ENCODE assay signal across 22 cellular contexts in genomic region chr6:100177956-100178355, GRCh38.
A peak's percentile ranks its signal among the peaks of the same experiment; 100 is the strongest.
DNase-seq lines count a peak whose midpoint lies in the region; ATAC-seq and TF ChIP-seq lines count a peak whose summit lies in the region.
"Had no signal": no experiment of that assay in that cellular context is flagged by ENCODE, and none has a peak within 500 bp of the region (broad histone marks: within the 10 kb centered on the region; RNA-seq: fewer than 3 reads in every experiment).

No MANE protein-coding gene starts in this region.

- H3K27me3 ChIP-seq in PC-3 (ENCODE audit: low read length) (no peaks in the 10 kb centered on the region), aorta (ENCODE audit: control insufficient read depth in 1 of 2, insufficient read depth in 2 of 2, low read length in 1 of 2) (no peaks in the 10 kb centered on the region), PC-9 (ENCODE audit: insufficient read depth, low read depth) (no peaks in the 10 kb centered on the region), spleen (replicated peaks in 1 of 7) (no peaks in the 10 kb centered on the region)
- H3K27me3 ChIP-seq: ovary had no signal

- POLR2A ChIA-PET in PC-3 (lab: Charles Lee; ENCODE audit: unreplicated experiment), result no interaction called here
- POLR2A ChIA-PET in PC-9 (lab: Charles Lee; ENCODE audit: unreplicated experiment), result no interaction called here

- no peak overlapping the region for H3K9ac ChIP-seq in PC-3 (ENCODE audit: low read length)

- no peaks in the 10 kb centered on the region for H3K9me3 Mint-ChIP-seq in osteocyte (ENCODE audit: unreplicated experiment)
- H3K9me3 Mint-ChIP-seq: activated naive CD8-positive, alpha-beta T cell treated with anti-CD3 and anti-CD28 coated beads for 36 hours; natural killer cell treated with Interleukin-12 subunit alpha and Interleukin-12 subunit beta and Interleukin-15 and Interleukin-18, amount 100 ng/mL, for 72 hours; stimulated activated effector memory CD8-positive, alpha-beta T cell treated with anti-CD3 and anti-CD28 coated beads, Interleukin-12 subunit alpha, Interleukin-12 subunit beta, amount 100 ng/mL, for 72 hours had no signal

- H3K27ac Mint-ChIP-seq in osteocyte (ENCODE audit: unreplicated experiment), result peak overlapping the region; percentile 91
- H3K27ac Mint-ChIP-seq: activated CD8-positive, alpha-beta T cell treated with anti-CD3 and anti-CD28 coated beads, Interleukin-2, amount 10 ng/mL, durations not matched to agents 7 days and 5 days; activated naive CD8-positive, alpha-beta T cell treated with anti-CD3 and anti-CD28 coated beads for 36 hours; natural killer cell treated with Interleukin-12 subunit alpha and Interleukin-12 subunit beta and Interleukin-15 and Interleukin-18, amount 100 ng/mL, for 72 hours; stimulated activated effector memory CD8-positive, alpha-beta T cell treated with anti-CD3 and anti-CD28 coated beads, Interleukin-12 subunit alpha, Interleukin-12 subunit beta, amount 100 ng/mL, for 72 hours had no signal

- no peaks in the 10 kb centered on the region for H3F3A ChIP-seq in PC-3 (ENCODE audit: low read length, unreplicated experiment)
- H3F3A ChIP-seq in PC-9 (ENCODE audit: insufficient read depth, low read depth), result peaks cover 11% of the 10 kb centered on the region; the same call in 1 of the 2 replicates

- no peak for TF ChIP-seq POLR2A in spleen (IDR thresholded peaks at IDR 0.05)

- H3K9me2 ChIP-seq in PC-3 (replicated peaks; ENCODE audit: low read length) (no peaks in the 10 kb centered on the region), PC-9 (ENCODE audit: insufficient read depth) (no peaks in the 10 kb centered on the region)

- H3K27me3 Mint-ChIP-seq in osteocyte (ENCODE audit: unreplicated experiment), result no peaks in the 10 kb centered on the region

- peak; percentile 23 for DNase-seq in GM03348 (ENCODE audit: low spot score)
- no peak for DNase-seq in PC-3
- DNase-seq in fibroblast of pulmonary artery (ENCODE audit: low read depth), result peak; percentile 23
- no peak for DNase-seq in osteocyte (ENCODE audit: extremely low spot score, unreplicated experiment)
- no peak for DNase-seq in aorta
- DNase-seq in PC-9, result no peak
- no peak for DNase-seq in spleen
- DNase-seq in NCI-H2029 treated with DMSO at 0.1 percent for 48 hours (lab: John Stamatoyannopoulos, UW), result no peak
- DNase-seq: activated CD4-positive, alpha-beta T cell treated with anti-CD3 and anti-CD28 coated beads for 1 hour; activated CD8-positive, alpha-beta T cell treated with anti-CD3 and anti-CD28 coated beads, Interleukin-2, amount 10 ng/mL, durations not matched to agents 7 days and 5 days; activated naive CD8-positive, alpha-beta T cell treated with anti-CD3 and anti-CD28 coated beads for 36 hours; DMS79; Karpas-422; NCI-H1694 treated with DMSO at 0.1 percent for 48 hours; NCI-H2171; NCI-H510A treated with DMSO at 0.1 percent for 48 hours; ovary; retina; stimulated activated CD4-positive, alpha-beta T cell treated with anti-CD3 and anti-CD28 coated beads, Interleukin-4, amount 100 ng/mL, for 24 hours had no signal

- ATAC-seq in PC-3 (no peak), aorta (ENCODE audit: low FRiP score) (no peak)
- ATAC-seq: activated CD8-positive, alpha-beta T cell treated with anti-CD3 and anti-CD28 coated beads, Interleukin-2, amount 10 ng/mL, durations not matched to agents 7 days and 5 days; natural killer cell treated with Interleukin-12 subunit alpha and Interleukin-12 subunit beta and Interleukin-15 and Interleukin-18, amount 100 ng/mL, for 72 hours; stimulated activated effector memory CD8-positive, alpha-beta T cell treated with anti-CD3 and anti-CD28 coated beads, Interleukin-12 subunit alpha, Interleukin-12 subunit beta, amount 100 ng/mL, for 72 hours had no signal

- TF ChIP-seq CTCF in PC-3 (conservative IDR thresholded peaks at IDR 0.05; ENCODE audit: low read depth, low read length) (no peak), fibroblast of pulmonary artery (IDR thresholded peaks at IDR 0.05; ENCODE audit: low read length, missing control alignments) (no peak), osteocyte (IDR thresholded peaks at IDR 0.05) (no peak), PC-9 (conservative IDR thresholded peaks at IDR 0.05) (no peak), spleen (IDR thresholded peaks at IDR 0.05 in 8 of 11, conservative IDR thresholded peaks at IDR 0.05 in 3 of 11) (no peak)

- H3K36me3 ChIP-seq in PC-3 (ENCODE audit: low read depth, low read length) (no peaks in the 10 kb centered on the region), aorta (ENCODE audit: control insufficient read depth in 1 of 2, insufficient read depth in 2 of 2, low read length in 1 of 2) (no peaks in the 10 kb centered on the region), PC-9 (ENCODE audit: low read depth) (no peaks in the 10 kb centered on the region), spleen (no peaks in the 10 kb centered on the region)
- H3K36me3 ChIP-seq: ovary had no signal

- H3K36me3 Mint-ChIP-seq in osteocyte (ENCODE audit: unreplicated experiment), result no peaks in the 10 kb centered on the region
- H3K36me3 Mint-ChIP-seq: activated naive CD8-positive, alpha-beta T cell treated with anti-CD3 and anti-CD28 coated beads for 36 hours; natural killer cell treated with Interleukin-12 subunit alpha and Interleukin-12 subunit beta and Interleukin-15 and Interleukin-18, amount 100 ng/mL, for 72 hours; stimulated activated effector memory CD8-positive, alpha-beta T cell treated with anti-CD3 and anti-CD28 coated beads, Interleukin-12 subunit alpha, Interleukin-12 subunit beta, amount 100 ng/mL, for 72 hours had no signal

- H3K9me3 ChIP-seq in PC-3 (ENCODE audit: low read length), result no peaks in the 10 kb centered on the region
- H3K9me3 ChIP-seq in aorta (ENCODE audit: control insufficient read depth, low read length), result no peaks in the 10 kb centered on the region
- H3K9me3 ChIP-seq in PC-9 (ENCODE audit: insufficient read depth, low read depth), result no peaks in the 10 kb centered on the region
- H3K9me3 ChIP-seq in spleen, result no peaks in the 10 kb centered on the region
- H3K9me3 ChIP-seq: ovary had no signal

- H3K4me1 ChIP-seq in PC-3 (ENCODE audit: insufficient read depth, low read length), result peaks cover 49% of the 10 kb centered on the region
- H3K4me1 ChIP-seq in aorta (ENCODE audit: control insufficient read depth in 1 of 2, insufficient read depth in 2 of 2, low read length in 2 of 2), result peaks cover 3 to 4% of the 10 kb centered on the region in 2 donors
- peaks cover 24% of the 10 kb centered on the region for H3K4me1 ChIP-seq in PC-9 (replicated peaks; ENCODE audit: insufficient read depth)
- H3K4me1 ChIP-seq in spleen, result no peaks in the 10 kb centered on the region

- 3 to 4% methylated on average over 1 of the region's 1 CpG for WGBS in aorta, 2 donors
- 32 to 56% (median 53%) methylated on average over 1 of the region's 1 CpG for WGBS in spleen, 5 donors

- H3K4me3 ChIP-seq in PC-3 (ENCODE audit: low read length), result no peak overlapping the region
- no peak overlapping the region for H3K4me3 ChIP-seq in fibroblast of pulmonary artery (replicated peaks; ENCODE audit: low read depth, low read length)
- no peak overlapping the region for H3K4me3 ChIP-seq in aorta (ENCODE audit: low read length in 2 of 2)
- H3K4me3 ChIP-seq in PC-9, result no peak overlapping the region
- no peak overlapping the region for H3K4me3 ChIP-seq in spleen
- H3K4me3 ChIP-seq: ovary had no signal

- H3K79me2 ChIP-seq in PC-3 (ENCODE audit: low read length) (no peaks in the 10 kb centered on the region), PC-9 (ENCODE audit: low read depth) (no peaks in the 10 kb centered on the region)

- no peaks in the 10 kb centered on the region for H4K20me1 ChIP-seq in PC-3 (ENCODE audit: low read length)
- no peaks in the 10 kb centered on the region for H4K20me1 ChIP-seq in PC-9 (ENCODE audit: insufficient read depth)

- intact Hi-C loops in PC-3 (cut with micrococcal nuclease), result loop anchor here (2.0 to 10.0 kb wide), 4 partner anchors 51 to 484 kb away; no protein-coding TSS in a partner anchor
- intact Hi-C loops in aorta (cut with DNase I), result loop anchor here in 1 of 2 donors (2.0 kb wide), 1 partner anchor 301 kb away; no protein-coding TSS in a partner anchor
- intact Hi-C loops in PC-9 (cut with micrococcal nuclease; ENCODE audit: unreplicated experiment), result loop anchor here (2.0 to 5.0 kb wide), 4 partner anchors 51 to 479 kb away; no protein-coding TSS in a partner anchor
- intact Hi-C loops in spleen (cut with DNase I; ENCODE audit: low total_unique reads), result no loop called here

- CTCF ChIA-PET in PC-3 (lab: Charles Lee), result no interaction called here
- CTCF ChIA-PET in PC-9 (lab: Charles Lee), result no interaction called here

- H3K27ac ChIP-seq in PC-3 (ENCODE audit: low read length) (peak overlapping the region; percentile 99), aorta (ENCODE audit: low read depth in 1 of 2, low read length in 2 of 2) (no peak overlapping the region), PC-9 (no peak overlapping the region), spleen (peak overlapping the region in 1 of 8 donors; percentile 17)
- H3K27ac ChIP-seq: HL-60, ovary had no signal

- H3K4me2 ChIP-seq in PC-3 (ENCODE audit: low read length) (no peak overlapping the region), PC-9 (no peak overlapping the region)

- BruUV-seq in PC-3 (replicated peaks; lab: Mats Ljungman, UMichigan) (no TSS peak), PC-9 (replicated peaks; lab: Mats Ljungman, UMichigan) (no TSS peak)

- peaks cover 50% of the 10 kb centered on the region for H3K4me1 Mint-ChIP-seq in osteocyte (ENCODE audit: unreplicated experiment)
- H3K4me1 Mint-ChIP-seq: activated naive CD8-positive, alpha-beta T cell treated with anti-CD3 and anti-CD28 coated beads for 36 hours; stimulated activated effector memory CD8-positive, alpha-beta T cell treated with anti-CD3 and anti-CD28 coated beads, Interleukin-12 subunit alpha, Interleukin-12 subunit beta, amount 100 ng/mL, for 72 hours had no signal

- H2AFZ ChIP-seq in PC-3 (ENCODE audit: low read length) (no peak overlapping the region), PC-9 (no peak overlapping the region)

- H3K4me3 Mint-ChIP-seq in osteocyte (ENCODE audit: unreplicated experiment), result no peak overlapping the region
- H3K4me3 Mint-ChIP-seq: activated CD8-positive, alpha-beta T cell treated with anti-CD3 and anti-CD28 coated beads, Interleukin-2, amount 10 ng/mL, durations not matched to agents 7 days and 5 days; activated naive CD8-positive, alpha-beta T cell treated with anti-CD3 and anti-CD28 coated beads for 36 hours; natural killer cell treated with Interleukin-12 subunit alpha and Interleukin-12 subunit beta and Interleukin-15 and Interleukin-18, amount 100 ng/mL, for 72 hours; stimulated activated effector memory CD8-positive, alpha-beta T cell treated with anti-CD3 and anti-CD28 coated beads, Interleukin-12 subunit alpha, Interleukin-12 subunit beta, amount 100 ng/mL, for 72 hours had no signal

Comparison
In these comparisons a context has a peak if more than half of its experiments do, and no peak if none do; other contexts are left out.
1. DNase-seq: peak in GM03348 (single experiment) and fibroblast of pulmonary artery (single experiment); none in PC-3 (single experiment), osteocyte (single experiment), aorta (0 of 2), PC-9 (0 of 2), spleen (single experiment) and NCI-H2029 treated with DMSO at 0.1 percent for 48 hours (single experiment).